23 cellular contexts compared by ENCODE assay signal in the genomic region with DNA sequence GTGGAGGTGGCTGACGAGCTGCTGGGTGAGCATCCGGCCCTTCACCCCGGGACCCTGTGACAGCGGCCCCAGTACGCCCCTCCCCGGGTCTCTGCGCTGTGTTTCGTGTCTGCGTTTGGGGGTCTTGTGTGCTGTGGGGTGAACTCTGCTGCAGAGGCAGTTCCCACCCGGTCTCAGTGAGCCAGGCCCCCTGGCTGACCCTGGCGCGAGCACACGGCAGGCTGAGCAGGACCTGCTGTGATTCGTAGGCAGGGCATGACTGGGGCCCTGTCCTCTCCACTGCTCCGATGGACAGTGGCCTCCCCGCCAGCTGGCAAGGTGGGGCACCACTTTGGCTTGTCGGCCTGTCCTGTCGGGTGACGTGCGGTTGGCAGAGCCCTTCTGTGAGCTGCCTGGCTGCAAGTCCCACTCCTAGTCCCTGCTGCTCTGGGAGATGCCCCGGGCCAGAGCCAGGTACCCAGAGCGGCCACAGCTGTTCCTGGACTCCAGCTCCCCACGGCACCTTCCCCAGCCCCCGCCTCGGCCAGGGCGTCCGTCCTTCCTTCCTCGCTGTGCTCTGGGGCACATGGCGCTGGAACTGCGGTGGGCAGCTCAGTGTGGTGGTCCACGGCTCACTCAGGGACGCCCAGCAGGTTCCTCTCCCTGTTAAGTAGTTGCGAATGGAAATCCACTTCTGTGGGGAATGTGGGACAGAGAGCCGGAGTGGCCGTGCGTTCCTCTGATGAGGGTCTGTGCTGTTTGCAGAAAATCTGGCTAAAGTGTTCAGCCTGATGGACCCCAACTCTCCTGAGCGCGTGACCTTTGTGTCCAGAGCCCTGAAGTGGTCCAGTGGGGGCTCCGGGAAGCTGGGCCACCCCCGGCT. TPM values are rescaled to one million over a fixed set of nuclear protein-coding genes. Genes with fewer than 3 reads are reported as not detected.
DNase-seq lines count a peak whose midpoint lies in the region; ATAC-seq lines count a peak whose summit lies in the region.
"Had no signal": no experiment of that assay in that cellular context is flagged by ENCODE, and none has a peak within 500 bp of the region (broad histone marks: within the 10 kb centered on the region; RNA-seq: fewer than 3 reads in every experiment).

No MANE protein-coding gene starts in this region.

- DNase-seq in G401 (ENCODE audit: low spot score) (peak; percentile 83), cerebellum (ENCODE audit: low spot score) (peak; percentile 78), left ventricle myocardium superior (peak; percentile 91), posterior vena cava (ENCODE audit: low spot score) (peak; percentile 76), activated gamma-delta T cell (lab: John Stamatoyannopoulos, UW) (no peak), iPS-NIHi11 (ENCODE audit: low spot score) (no peak), NCI-H2171 (lab: John Stamatoyannopoulos, UW) (no peak), GF-D8 (lab: John Stamatoyannopoulos, UW) (no peak)
- DNase-seq: ACHN; activated CD4-positive, alpha-beta T cell treated with anti-CD3 and anti-CD28 coated beads, Interleukin-2, amount 50 U/mL, for 48 hours; activated naive CD4-positive, alpha-beta T cell treated with Interleukin-2 at 50 U/mL for 16 hours; anterior cingulate cortex; central memory CD4-positive, alpha-beta T cell; DMS153; effector memory CD8-positive, alpha-beta T cell; immature natural killer cell; NCI-H187; NCI-H2227 treated with DMSO at 0.1 percent for 48 hours; PC-3; stimulated activated CD4-positive, alpha-beta T cell treated with anti-CD3 and anti-CD28 coated beads, Interleukin-1b, Interleukin-23, amount 100 ng/mL, for 48 hours; stimulated activated naive CD4-positive, alpha-beta T cell; WERI-Rb-1 had no signal

- intact Hi-C loops in left ventricle myocardium superior (cut with micrococcal nuclease) (no loop called here), posterior vena cava (cut with DNase I) (no loop called here)

- peak; percentile 91 for ATAC-seq in left ventricle myocardium superior
- ATAC-seq: effector memory CD8-positive, alpha-beta T cell; PC-3; sciatic nerve had no signal

- in situ Hi-C loops in G401 (cut with HindIII; ENCODE audit: low sequenced_read_pairs) = no loop called here

RNA-seq across cellular contexts. Expression of a gene that starts 10.5 kb away (rescaled TPM):
- 98.5 and 102 TPM in 2 replicates for total RNA-seq in G401 (2014; rRNA removed; shearing (Covaris generic))
- total RNA-seq in cerebellum (15.7 TPM), left ventricle myocardium superior (20.6 TPM), posterior vena cava (10 to 100 TPM; 13.2 to 16.3 TPM)

RNA-seq across cellular contexts. Expression of a gene that starts 54.6 kb away (rescaled TPM):
- total RNA-seq in G401 (2014; rRNA removed; shearing (Covaris generic)) = 55.9 and 107 TPM in 2 replicates
- total RNA-seq in cerebellum (291 TPM), left ventricle myocardium superior (186 TPM), posterior vena cava (100 to 1,000 TPM; 110 to 132 TPM)

Comparison
In these comparisons a context has a peak if more than half of its experiments do, and no peak if none do; other contexts are left out.
1. DNase-seq: peak in G401 (single experiment), cerebellum (single experiment), left ventricle myocardium superior (single experiment) and posterior vena cava (single experiment); none in activated gamma-delta T cell (single experiment), iPS-NIHi11 (single experiment), NCI-H2171 (single experiment) and GF-D8 (single experiment).